In the genomic region with DNA sequence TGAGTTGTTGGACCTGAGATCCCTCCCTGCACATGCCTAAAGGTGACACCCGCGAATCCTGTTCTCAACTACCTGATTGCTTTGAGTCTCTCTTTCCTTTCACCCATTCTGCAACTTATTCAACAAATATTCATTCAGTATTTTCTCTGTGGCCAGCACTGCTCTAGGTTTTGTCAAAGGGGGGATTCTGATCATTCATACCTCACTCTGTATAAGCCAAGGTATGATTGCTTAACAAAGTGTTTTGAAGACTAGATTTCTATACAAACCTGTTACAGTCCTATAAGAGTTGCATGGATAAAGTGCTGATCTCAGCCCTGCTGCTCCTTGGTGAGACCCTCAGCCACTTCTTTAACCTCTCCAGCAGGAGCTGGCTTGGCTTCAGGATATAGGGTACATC, we compare ENCODE assay signal across 28 cellular contexts.
"Had no signal": no experiment of that assay in that cellular context is flagged by ENCODE, and none has a peak within 500 bp of the region (broad histone marks: within the 10 kb centered on the region; RNA-seq: fewer than 3 reads in every experiment).

No MANE protein-coding gene starts in this region.

- H3K27ac ChIP-seq: hepatocyte, left ventricle myocardium inferior, neural progenitor cell, neutrophil, ovary, spleen, suprapubic skin, thoracic aorta, tibial artery, uterus had no signal

- H3K9ac ChIP-seq: neural progenitor cell had no signal

- H3K27me3 ChIP-seq: heart right ventricle, hepatocyte, neural progenitor cell, neutrophil, ovary, spleen, suprapubic skin, tibial artery, uterus had no signal

- H3K4me3 ChIP-seq: heart right ventricle, hepatocyte, left ventricle myocardium inferior, lung, neural progenitor cell, ovary, spleen, suprapubic skin, thoracic aorta, tibial artery, uterus had no signal

- H3K27ac Mint-ChIP-seq: mesothelial cell of epicardium, natural killer cell, neural progenitor cell, progenitor cell of endocrine pancreas had no signal

- H3K36me3 ChIP-seq: heart right ventricle, left ventricle myocardium inferior, neural progenitor cell, neutrophil, ovary, spleen, suprapubic skin, thoracic aorta, tibial artery, uterus had no signal

- H3K4me3 Mint-ChIP-seq: mesothelial cell of epicardium; naive B cell; natural killer cell; nephron progenitor cell; neural progenitor cell; stimulated activated memory B cell treated with anti-CD40 and anti-IgM and Interleukin-4, amounts not matched to agents 10 μg/mL and 1 μg/mL and 100 μg/mL, for 72 hours had no signal

- DNase-seq: heart right ventricle; islet precursor cell; left ventricle myocardium inferior; mesendoderm; naive B cell; natural killer cell; nephron progenitor cell; occipital lobe; ovary; retina; right cardiac atrium; small intestine; spleen; stimulated activated CD4-positive, alpha-beta T cell treated with anti-CD3 and anti-CD28 coated beads, Interleukin-4, amount 100 ng/mL, for 24 hours; stimulated activated naive CD4-positive, alpha-beta T cell treated with Interleukin-2 at 50 U/mL for 16 hours; tibial artery; trophoblast cell; uterus had no signal

- H3K9me3 ChIP-seq: heart right ventricle, left ventricle myocardium inferior, neutrophil, ovary, spleen, suprapubic skin, thoracic aorta, tibial artery, uterus had no signal

- H3K4me1 ChIP-seq: neural progenitor cell had no signal

- H3K36me3 Mint-ChIP-seq: mesothelial cell of epicardium; naive B cell; natural killer cell; neural progenitor cell; stimulated activated memory B cell treated with anti-CD40 and anti-IgM and Interleukin-4, amounts not matched to agents 10 μg/mL and 1 μg/mL and 100 μg/mL, for 72 hours had no signal

- ATAC-seq: heart right ventricle, natural killer cell, right cardiac atrium, sciatic nerve had no signal

- H3K9me3 Mint-ChIP-seq: mesothelial cell of epicardium; naive B cell; natural killer cell; neural progenitor cell; stimulated activated memory B cell treated with anti-CD40 and anti-IgM and Interleukin-4, amounts not matched to agents 10 μg/mL and 1 μg/mL and 100 μg/mL, for 72 hours had no signal

- H3K27me3 Mint-ChIP-seq: naive B cell; progenitor cell of endocrine pancreas; stimulated activated memory B cell treated with anti-CD40 and anti-IgM and Interleukin-4, amounts not matched to agents 10 μg/mL and 1 μg/mL and 100 μg/mL, for 72 hours had no signal
